ENCODE assay signal across 8 cellular contexts in the genomic region with DNA sequence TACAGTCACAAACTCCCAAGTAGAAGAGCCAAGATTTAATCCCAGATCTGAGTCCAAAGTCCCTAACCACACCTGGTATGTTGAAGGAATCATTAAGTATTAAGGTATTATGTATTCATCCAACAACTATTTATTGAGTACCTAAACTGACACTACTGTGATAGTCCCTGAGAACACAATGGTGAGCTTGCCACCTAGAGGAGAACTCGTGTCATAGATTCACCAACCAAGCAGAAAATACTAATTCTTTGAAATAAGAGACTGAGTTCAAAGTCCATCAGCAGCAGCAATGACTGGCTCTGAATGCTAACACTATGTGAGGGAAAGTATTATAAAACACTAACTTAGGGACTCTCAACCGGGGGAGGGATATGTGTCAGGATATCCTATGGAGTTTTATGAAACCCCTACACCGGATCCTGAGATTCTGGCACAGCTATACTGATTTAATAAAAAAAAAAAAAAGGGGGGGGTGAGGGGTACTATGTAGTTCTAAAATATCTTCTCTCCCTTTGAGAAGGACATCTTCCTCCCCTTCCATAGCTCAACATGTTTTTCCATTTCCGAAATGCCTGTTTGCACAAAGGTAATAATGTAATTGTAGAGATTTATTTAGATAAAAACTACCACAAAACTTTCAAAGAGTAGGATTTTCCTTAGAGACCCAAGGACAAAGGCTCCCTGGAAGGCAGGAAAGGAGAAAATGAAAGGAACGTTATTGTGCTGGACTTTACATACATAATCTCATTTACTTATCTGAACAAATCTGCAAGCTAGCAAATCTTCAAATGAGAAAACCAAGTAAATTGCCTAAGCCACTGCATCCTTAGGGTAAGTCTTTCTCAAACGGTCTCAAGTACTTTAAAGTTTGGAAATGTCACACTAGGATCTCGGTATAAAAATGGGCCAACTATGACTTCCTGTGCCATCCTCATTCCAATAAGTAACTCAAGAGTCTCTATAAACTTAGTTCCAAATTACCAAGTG. TPM values are rescaled to one million over a fixed set of nuclear protein-coding genes. Genes with fewer than 3 reads are reported as not detected.
DNase-seq lines count a peak whose midpoint lies in the region; ATAC-seq and TF ChIP-seq lines count a peak whose summit lies in the region.

No MANE protein-coding gene starts in this region.

- peak overlapping the region; percentile 61 to 99 (median 90) for H3K4me3 ChIP-seq in dorsolateral prefrontal cortex
- peak overlapping the region; percentile 82 for H3K4me3 ChIP-seq in mononuclear cell (ENCODE audit: low read length)

- no peaks in the 10 kb centered on the region for H3K9me3 ChIP-seq in mononuclear cell (ENCODE audit: low read depth, low read length)

- H3K27me3 ChIP-seq in dorsolateral prefrontal cortex (no peaks in the 10 kb centered on the region), mononuclear cell (ENCODE audit: insufficient read depth, low read length) (no peaks in the 10 kb centered on the region)

- TF ChIP-seq CTCF in dorsolateral prefrontal cortex (IDR thresholded peaks at IDR 0.05 in 54 of 56, conservative IDR thresholded peaks at IDR 0.05 in 2 of 56; ENCODE audit: low read depth in 1 of 56, partially characterized antibody in 56 of 56) = peak in 55 of 56 donors; percentile 33 to 74 (median 60)

- peak; percentile 3 for DNase-seq in NCI-H2107 treated with DMSO at 0.1 percent for 48 hours (lab: John Stamatoyannopoulos, UW; ENCODE audit: unreplicated experiment)
- DNase-seq in NCI-H2107 (lab: John Stamatoyannopoulos, UW) = no peak
- peak; percentile 91 to 96 for DNase-seq in Kasumi-1 (lab: John Stamatoyannopoulos, UW)
- DNase-seq in SKM-1 (lab: John Stamatoyannopoulos, UW; ENCODE audit: unreplicated experiment) = peak; percentile 65
- no peak for DNase-seq in dorsolateral prefrontal cortex
- DNase-seq in 8988T = no peak

- intact Hi-C loops in dorsolateral prefrontal cortex (cut with DNase I) = no loop called here

- peak; percentile 44 for ATAC-seq in GM21367 (IDR thresholded peaks at IDR 0.05; ENCODE audit: unreplicated experiment)

- H3K27ac ChIP-seq in dorsolateral prefrontal cortex = peak overlapping the region in 6 of 59 donors; percentile 31 to 95 (median 92)

- peaks cover 62% of the 10 kb centered on the region for H3K4me1 ChIP-seq in mononuclear cell (ENCODE audit: insufficient read depth, low read length)

RNA-seq across cellular contexts. Expression of a gene that starts 1.5 kb away (rescaled TPM):
- 100 to 1,000 TPM in 37 of 120 experiments, 10 to 100 TPM in 83; 49.5 to 112 (median 96.7) TPM for total RNA-seq in dorsolateral prefrontal cortex
- total RNA-seq in mononuclear cell = 265 TPM

RNA-seq across cellular contexts. Expression of a gene that starts 17.2 kb away (rescaled TPM):
- total RNA-seq in dorsolateral prefrontal cortex (not detected), mononuclear cell (not detected)

RNA-seq across cellular contexts. Expression of a gene that starts 56.6 kb away (rescaled TPM):
- total RNA-seq in dorsolateral prefrontal cortex = 10 to 100 TPM; 25.8 to 66.8 (median 50.0) TPM
- 39.8 TPM for total RNA-seq in mononuclear cell

Comparison
In these comparisons a context has a peak if more than half of its experiments do, and no peak if none do; other contexts are left out.
1. DNase-seq: peak in NCI-H2107 treated with DMSO at 0.1 percent for 48 hours (single experiment), Kasumi-1 (2 of 2) and SKM-1 (single experiment); none in NCI-H2107 (single experiment), dorsolateral prefrontal cortex (0 of 10) and 8988T (single experiment).